ENCODE assay signal across 16 cellular contexts in genomic region chr2:9907402-9907801, GRCh38. TPM values are rescaled to one million over a fixed set of nuclear protein-coding genes. Genes with fewer than 3 reads are reported as not detected.
DNase-seq lines count a peak whose midpoint lies in the region; ATAC-seq lines count a peak whose summit lies in the region.
"Had no signal": no experiment of that assay in that cellular context is flagged by ENCODE, and none has a peak within 500 bp of the region (broad histone marks: within the 10 kb centered on the region; RNA-seq: fewer than 3 reads in every experiment).

No MANE protein-coding gene starts in this region.

- no peak overlapping the region for H2AFZ ChIP-seq in trophoblast cell (ENCODE audit: insufficient read depth, low read length, poor library complexity)

- H2BK5ac ChIP-seq in trophoblast cell (ENCODE audit: low read depth, low read length, poor library complexity) = no peak overlapping the region

- H3K27me3 ChIP-seq in trophoblast cell (ENCODE audit: insufficient read depth, low read length) = no peaks in the 10 kb centered on the region

- peaks cover 24% of the 10 kb centered on the region for H3K36me3 Mint-ChIP-seq in activated CD4-positive, alpha-beta T cell treated with anti-CD3 and anti-CD28 coated beads, Interleukin-2, amount 10 ng/mL, durations not matched to agents 7 days and 5 days (ENCODE audit: low read depth)

- H3K4me2 ChIP-seq in trophoblast cell (ENCODE audit: low read length) = no peak overlapping the region
- H3K4me2 ChIP-seq: A549 had no signal

- H3K18ac ChIP-seq in trophoblast cell (ENCODE audit: low read length) = no peak overlapping the region

- H3K4me3 ChIP-seq in trophoblast cell (ENCODE audit: low read depth, low read length) = no peak overlapping the region
- H3K4me3 ChIP-seq: A549 had no signal

- peak overlapping the region; percentile 20 for H4K91ac ChIP-seq in trophoblast cell (ENCODE audit: low read depth, low read length)

- no peaks in the 10 kb centered on the region for H3K79me1 ChIP-seq in trophoblast cell (ENCODE audit: low read length)

- POLR2A ChIA-PET in activated CD4-positive, alpha-beta T cell treated with anti-CD3 and anti-CD28 coated beads, Interleukin-2, amount 10 ng/mL, durations not matched to agents 7 days and 5 days (lab: Charles Lee) = no interaction called here

- H3K9me3 Mint-ChIP-seq in activated CD4-positive, alpha-beta T cell treated with anti-CD3 and anti-CD28 coated beads, Interleukin-2, amount 10 ng/mL, durations not matched to agents 7 days and 5 days = no peaks in the 10 kb centered on the region
- H3K9me3 Mint-ChIP-seq: CD4-positive, alpha-beta T cell had no signal

- H2BK120ac ChIP-seq in trophoblast cell (ENCODE audit: insufficient read depth, low read length, poor library complexity) = no peak overlapping the region

- H3K23ac ChIP-seq in trophoblast cell (ENCODE audit: low read length) = no peak overlapping the region

- H3K27ac ChIP-seq in trophoblast cell (ENCODE audit: low read depth, low read length) = no peak overlapping the region
- H3K27ac ChIP-seq: 22Rv1, A549, C4-2B had no signal

- CTCF ChIA-PET in activated CD4-positive, alpha-beta T cell treated with anti-CD3 and anti-CD28 coated beads, Interleukin-2, amount 10 ng/mL, durations not matched to agents 7 days and 5 days (lab: Charles Lee) = no interaction called here

- H2BK12ac ChIP-seq in trophoblast cell (ENCODE audit: low read length) = no peak overlapping the region

- no peak overlapping the region for H3K14ac ChIP-seq in trophoblast cell (ENCODE audit: low read length)

- no peak overlapping the region for H3K9ac ChIP-seq in trophoblast cell (ENCODE audit: low read length)

- ATAC-seq in esophagus mucosa (peak; percentile 89), GM19328 (IDR thresholded peaks at IDR 0.05; ENCODE audit: unreplicated experiment) (no peak), GM21723 (IDR thresholded peaks at IDR 0.05; ENCODE audit: unreplicated experiment) (no peak)
- ATAC-seq: A549 had no signal

- H3K4me3 Mint-ChIP-seq in activated CD4-positive, alpha-beta T cell treated with anti-CD3 and anti-CD28 coated beads, Interleukin-2, amount 10 ng/mL, durations not matched to agents 7 days and 5 days = no peak overlapping the region
- H3K4me3 Mint-ChIP-seq: CD4-positive, alpha-beta T cell had no signal

- H3K4ac ChIP-seq in trophoblast cell (ENCODE audit: low read depth, low read length) = no peak overlapping the region

- H3K27me3 Mint-ChIP-seq in activated CD4-positive, alpha-beta T cell treated with anti-CD3 and anti-CD28 coated beads, Interleukin-2, amount 10 ng/mL, durations not matched to agents 7 days and 5 days = no peaks in the 10 kb centered on the region
- H3K27me3 Mint-ChIP-seq: CD4-positive, alpha-beta T cell had no signal

- WGBS in trophoblast cell (ENCODE audit: extremely low coverage, insufficient coverage, insufficient read length) = no CpG with 5 or more reads among the region's 7 CpGs

- H3K79me2 ChIP-seq in trophoblast cell (ENCODE audit: control insufficient read depth, insufficient read depth, low read length, poor library complexity) = no peaks in the 10 kb centered on the region

- DNase-seq in activated CD4-positive, alpha-beta T cell treated with anti-CD3 and anti-CD28 coated beads for 48 hours = peak; percentile 6
- no peak for DNase-seq in activated CD4-positive, alpha-beta T cell treated with anti-CD3 and anti-CD28 coated beads, Interleukin-2, amount 10 ng/mL, durations not matched to agents 7 days and 5 days
- DNase-seq in trophoblast cell (peak in 1 of 2 donors; percentile 10), SIG-M5 (lab: John Stamatoyannopoulos, UW) (no peak), NCI-H82 treated with DMSO at 0.1 percent for 48 hours (lab: John Stamatoyannopoulos, UW; ENCODE audit: unreplicated experiment) (no peak)
- DNase-seq: AML-193; Caco-2; CD4-positive, alpha-beta T cell; GDM1; HCEC 1CT had no signal

- no peak overlapping the region for H3K27ac Mint-ChIP-seq in activated CD4-positive, alpha-beta T cell treated with anti-CD3 and anti-CD28 coated beads, Interleukin-2, amount 10 ng/mL, durations not matched to agents 7 days and 5 days
- H3K27ac Mint-ChIP-seq: CD4-positive, alpha-beta T cell had no signal

- no peak overlapping the region for H4K12ac ChIP-seq in trophoblast cell (ENCODE audit: low read depth, low read length)

- no peaks in the 10 kb centered on the region for H3K4me1 ChIP-seq in trophoblast cell (ENCODE audit: control insufficient read depth in 1 of 2, insufficient read depth in 2 of 2, low read length in 2 of 2)
- H3K4me1 ChIP-seq: A549, Caco-2 had no signal

- H3K4me1 Mint-ChIP-seq in activated CD4-positive, alpha-beta T cell treated with anti-CD3 and anti-CD28 coated beads, Interleukin-2, amount 10 ng/mL, durations not matched to agents 7 days and 5 days = peaks cover 3% of the 10 kb centered on the region

- H2AK5ac ChIP-seq in trophoblast cell (ENCODE audit: low read length) = no peak overlapping the region

- no peak overlapping the region for H4K8ac ChIP-seq in trophoblast cell (ENCODE audit: low read depth, low read length)

- H3K9me3 ChIP-seq in trophoblast cell (ENCODE audit: insufficient read depth, low read depth, low read length) = peaks cover 2% of the 10 kb centered on the region
- H3K9me3 ChIP-seq: A549, Caco-2 had no signal

- H3K36me3 ChIP-seq in trophoblast cell (ENCODE audit: control insufficient read depth in 1 of 2, insufficient read depth in 2 of 2, low read length in 2 of 2) = no peaks in the 10 kb centered on the region

RNA-seq across cellular contexts. Expression of gene GRHL1, which starts 44.1 kb away (rescaled TPM):
- total RNA-seq in activated CD4-positive, alpha-beta T cell treated with anti-CD3 and anti-CD28 coated beads, Interleukin-2, amount 10 ng/mL, durations not matched to agents 7 days and 5 days = under 1 TPM; 0.25 to 0.27 TPM
- 123 TPM for total RNA-seq in esophagus mucosa
- polyA plus RNA-seq in trophoblast cell (2013) = 83.2 and 86.1 TPM in 2 replicates

Comparison
In these comparisons a context has a peak if more than half of its experiments do, and no peak if none do; other contexts are left out.
1. RNA of gene GRHL1, which starts 44.1 kb away (total RNA-seq): 123 TPM in esophagus mucosa (single experiment); 0.25 to 0.27 TPM in activated CD4-positive, alpha-beta T cell treated with anti-CD3 and anti-CD28 coated beads, Interleukin-2, amount 10 ng/mL, durations not matched to agents 7 days and 5 days; every median in the first group is over 10 times any median in the second.